In genomic region chr7:126529833-126530232, GRCh38 we compare ENCODE assay signal across 16 cellular contexts.
A peak's percentile ranks its signal among the peaks of the same experiment; 100 is the strongest.
DNase-seq lines count a peak whose midpoint lies in the region; ATAC-seq, FAIRE-seq and TF ChIP-seq lines count a peak whose summit lies in the region.
"Had no signal": no experiment of that assay in that cellular context is flagged by ENCODE, and none has a peak within 500 bp of the region (broad histone marks: within the 10 kb centered on the region; RNA-seq: fewer than 3 reads in every experiment).

No MANE protein-coding gene starts in this region.

- no peaks in the 10 kb centered on the region for H3K4me1 Mint-ChIP-seq in nephron progenitor cell

- intact Hi-C loops in testis (cut with DNase I; ENCODE audit: low total_unique reads): no loop called here

- DNase-seq in HPDE6-E6E7 (ENCODE audit: extremely low spot score) (peak; percentile 3), RKO (ENCODE audit: low spot score) (peak; percentile 47), bronchial epithelial cell (ENCODE audit: low read depth) (peak; percentile 59), myocyte (ENCODE audit: low read depth) (peak; percentile 22), testis (no peak), left lobe of liver (ENCODE audit: low spot score) (no peak), nephron progenitor cell (no peak), urothelium cell line (ENCODE audit: low spot score) (no peak)
- DNase-seq: DMS 273 treated with DMSO at 0.1 percent for 48 hours, HFFc6, NCI-H1694 treated with DMSO at 0.1 percent for 48 hours, NCI-H2107, NCI-H226, NCI-H526 had no signal

- TF ChIP-seq CTCF in bronchial epithelial cell (IDR thresholded peaks at IDR 0.05; ENCODE audit: insufficient read depth, low read length, severe bottlenecking) (no peak), testis (IDR thresholded peaks at IDR 0.05) (no peak), nephron progenitor cell (IDR thresholded peaks at IDR 0.05) (no peak)

- no peaks in the 10 kb centered on the region for H3K36me3 Mint-ChIP-seq in nephron progenitor cell (ENCODE audit: low read depth)

- TF ChIP-seq POLR2A in testis (IDR thresholded peaks at IDR 0.05): no peak

- H3K27me3 ChIP-seq in bronchial epithelial cell (ENCODE audit: control insufficient read depth, insufficient read depth, low read length) (no peaks in the 10 kb centered on the region), testis (no peaks in the 10 kb centered on the region)

- no peak overlapping the region for H3K27ac Mint-ChIP-seq in nephron progenitor cell
- H3K27ac Mint-ChIP-seq: HFFc6 had no signal

- H3K36me3 ChIP-seq in bronchial epithelial cell (ENCODE audit: control insufficient read depth, insufficient read depth, low read length) (no peaks in the 10 kb centered on the region), testis (ENCODE audit: low read depth, missing control alignments) (no peaks in the 10 kb centered on the region)

- H3K4me1 ChIP-seq in testis: peaks cover 7% of the 10 kb centered on the region

- no peak for FAIRE-seq in bronchial epithelial cell (lab: Jason Lieb, UNC)
- FAIRE-seq in urothelium cell line (lab: Jason Lieb, UNC): no peak

- no peaks in the 10 kb centered on the region for H3K27me3 Mint-ChIP-seq in nephron progenitor cell (ENCODE audit: low read depth, poor library complexity)

- H3K9me3 Mint-ChIP-seq in nephron progenitor cell: no peaks in the 10 kb centered on the region

- H3K4me3 ChIP-seq in bronchial epithelial cell (ENCODE audit: low read depth, low read length) (no peak overlapping the region), testis (no peak overlapping the region)

- no peaks in the 10 kb centered on the region for H3K9me3 ChIP-seq in testis

- no peak for ATAC-seq in left lobe of liver
- ATAC-seq: Right ventricle myocardium inferior had no signal

- H3K27ac ChIP-seq in testis: no peak overlapping the region
- H3K27ac ChIP-seq: C4-2B had no signal

- H3K4me3 Mint-ChIP-seq in nephron progenitor cell: no peak overlapping the region
- H3K4me3 Mint-ChIP-seq: HFFc6 had no signal

Comparison
In these comparisons a context has a peak if more than half of its experiments do, and no peak if none do; other contexts are left out.
1. DNase-seq: peak in HPDE6-E6E7 (single experiment), RKO (single experiment), bronchial epithelial cell (single experiment) and myocyte (single experiment); none in testis (single experiment), left lobe of liver (single experiment), nephron progenitor cell (single experiment) and urothelium cell line (single experiment).